ENCODE assay signal across 18 cellular contexts in the genomic region with DNA sequence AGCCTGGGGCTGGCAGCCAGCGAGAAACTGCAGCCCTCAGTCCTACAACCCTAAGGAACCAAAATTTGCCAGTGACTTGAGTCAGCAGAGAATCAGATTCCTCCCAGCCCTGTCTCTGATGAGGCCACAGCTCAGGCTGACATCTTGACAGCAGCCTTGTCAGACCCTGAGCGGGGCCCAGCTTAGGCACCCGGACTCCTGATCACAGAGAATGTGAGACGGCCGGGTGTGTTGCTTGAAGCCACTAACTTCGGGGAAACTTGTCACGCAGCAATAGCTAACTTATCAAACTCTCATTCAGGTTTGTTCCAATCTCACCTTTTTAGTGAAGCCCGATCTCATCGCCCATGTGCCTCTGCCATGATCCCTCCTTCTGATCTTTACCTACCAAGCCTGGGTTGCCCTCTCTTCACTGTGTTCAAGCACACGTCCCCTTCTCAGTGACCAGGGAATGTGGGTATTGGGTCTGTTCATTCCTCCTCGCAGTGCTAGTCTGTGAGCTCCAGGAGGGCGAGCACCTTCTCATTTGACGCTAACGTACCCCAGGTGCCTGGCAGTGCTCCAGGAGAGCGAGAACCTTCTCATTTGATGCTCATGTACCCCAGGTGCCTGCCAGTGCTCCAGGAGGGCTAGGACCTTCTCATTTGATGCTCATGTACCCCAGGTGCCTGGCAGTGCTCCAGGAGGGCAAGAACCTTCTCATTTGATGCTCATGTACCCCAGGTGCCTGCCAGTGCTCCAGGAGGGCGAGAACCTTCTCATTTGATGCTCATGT.
A peak's percentile ranks its signal among the peaks of the same experiment; 100 is the strongest.
DNase-seq lines count a peak whose midpoint lies in the region; ATAC-seq and TF ChIP-seq lines count a peak whose summit lies in the region.
"Had no signal": no experiment of that assay in that cellular context is flagged by ENCODE, and none has a peak within 500 bp of the region (broad histone marks: within the 10 kb centered on the region; RNA-seq: fewer than 3 reads in every experiment).

No MANE protein-coding gene starts in this region.

- DNase-seq in activated naive CD8-positive, alpha-beta T cell treated with anti-CD3 and anti-CD28 coated beads, Interleukin-2, amount 10 ng/mL, durations not matched to agents 7 days and 5 days, result peak; percentile 6
- DNase-seq in activated naive CD8-positive, alpha-beta T cell treated with anti-CD3 and anti-CD28 coated beads, Interleukin-2, amount 50 U/mL, for 24 hours, result no peak
- DNase-seq in Peyer's patch, result peak in 2 of 3 donors; percentile 18 to 27
- DNase-seq in left lung, result peak; percentile 13 to 50
- peak; percentile 64 for DNase-seq in spleen
- no peak for DNase-seq in GM13976 (ENCODE audit: low spot score)
- DNase-seq in chondrocyte (ENCODE audit: low spot score), result no peak
- DNase-seq in T-helper 17 cell, result no peak
- DNase-seq: DMS53, GDM1, H7, Karpas-422, MV-4-11, NCI-H1105 treated with DMSO at 0.1 percent for 48 hours, NCI-H2029 treated with DMSO at 0.1 percent for 48 hours, NCI-H226, NCI-H526 had no signal

- ATAC-seq in activated naive CD8-positive, alpha-beta T cell treated with anti-CD3 and anti-CD28 coated beads, Interleukin-2, amount 10 ng/mL, durations not matched to agents 7 days and 5 days (ENCODE audit: low read depth), result no peak
- no peak for ATAC-seq in activated naive CD8-positive, alpha-beta T cell treated with anti-CD3 and anti-CD28 coated beads, Interleukin-2, amount 50 U/mL, for 24 hours
- ATAC-seq in left lung (no peak), T-helper 17 cell (no peak)

- peaks cover 5% of the 10 kb centered on the region for H3K36me3 Mint-ChIP-seq in activated naive CD8-positive, alpha-beta T cell treated with anti-CD3 and anti-CD28 coated beads, Interleukin-2, amount 10 ng/mL, durations not matched to agents 7 days and 5 days
- H3K36me3 Mint-ChIP-seq in activated naive CD8-positive, alpha-beta T cell treated with anti-CD3 and anti-CD28 coated beads, Interleukin-2, amount 50 U/mL, for 24 hours (ENCODE audit: low read depth), result peaks cover 4% of the 10 kb centered on the region
- no peaks in the 10 kb centered on the region for H3K36me3 Mint-ChIP-seq in chondrocyte (ENCODE audit: low read depth)
- H3K36me3 Mint-ChIP-seq in T-helper 17 cell (ENCODE audit: low read depth), result no peaks in the 10 kb centered on the region

- H3K27ac ChIP-seq in Peyer's patch (no peak overlapping the region), left lung (no peak overlapping the region), spleen (no peak overlapping the region)
- H3K27ac ChIP-seq: C4-2B had no signal

- no peak for TF ChIP-seq POLR2A in Peyer's patch (IDR thresholded peaks at IDR 0.05)
- TF ChIP-seq POLR2A in spleen (IDR thresholded peaks at IDR 0.05), result no peak

- in situ Hi-C loops in GM13976 (cut with MboI; ENCODE audit: low sequenced_read_pairs, unreplicated experiment), result no loop called here

- 92 to 95% (median 94%) methylated on average over 14 to 16 of the region's 16 CpGs for WGBS in spleen, 5 donors

- H3K4me3 Mint-ChIP-seq in activated naive CD8-positive, alpha-beta T cell treated with anti-CD3 and anti-CD28 coated beads, Interleukin-2, amount 10 ng/mL, durations not matched to agents 7 days and 5 days, result no peak overlapping the region
- H3K4me3 Mint-ChIP-seq in activated naive CD8-positive, alpha-beta T cell treated with anti-CD3 and anti-CD28 coated beads, Interleukin-2, amount 50 U/mL, for 24 hours, result no peak overlapping the region
- H3K4me3 Mint-ChIP-seq in chondrocyte (ENCODE audit: unreplicated experiment) (no peak overlapping the region), T-helper 17 cell (no peak overlapping the region)

- H3K9me3 ChIP-seq in Peyer's patch (peaks cover 0 to 9% (median 0%) of the 10 kb centered on the region in 4 donors), left lung (peaks cover 0 to 18% of the 10 kb centered on the region in 2 donors), spleen (peaks cover 0 to 17% (median 14%) of the 10 kb centered on the region in 8 donors), T-helper 17 cell (ENCODE audit: control insufficient read depth, low read length, poor library complexity, severe bottlenecking) (no peaks in the 10 kb centered on the region)

- H3K27ac Mint-ChIP-seq in activated naive CD8-positive, alpha-beta T cell treated with anti-CD3 and anti-CD28 coated beads, Interleukin-2, amount 10 ng/mL, durations not matched to agents 7 days and 5 days, result no peak overlapping the region
- no peak overlapping the region for H3K27ac Mint-ChIP-seq in activated naive CD8-positive, alpha-beta T cell treated with anti-CD3 and anti-CD28 coated beads, Interleukin-2, amount 50 U/mL, for 24 hours
- H3K27ac Mint-ChIP-seq in chondrocyte (ENCODE audit: unreplicated experiment) (no peak overlapping the region), T-helper 17 cell (no peak overlapping the region)

- H3K4me3 ChIP-seq in Peyer's patch (no peak overlapping the region), left lung (no peak overlapping the region), spleen (no peak overlapping the region)

- POLR2A ChIA-PET in activated naive CD8-positive, alpha-beta T cell treated with anti-CD3 and anti-CD28 coated beads, Interleukin-2, amount 10 ng/mL, durations not matched to agents 7 days and 5 days (lab: Charles Lee), result no interaction called here

- H3K4me1 ChIP-seq in Peyer's patch, result no peaks in the 10 kb centered on the region
- H3K4me1 ChIP-seq in left lung, result no peaks in the 10 kb centered on the region
- peaks cover 0 to 6% (median 0%) of the 10 kb centered on the region in 6 donors for H3K4me1 ChIP-seq in spleen

- no peaks in the 10 kb centered on the region for H3K4me1 Mint-ChIP-seq in activated naive CD8-positive, alpha-beta T cell treated with anti-CD3 and anti-CD28 coated beads, Interleukin-2, amount 10 ng/mL, durations not matched to agents 7 days and 5 days
- H3K4me1 Mint-ChIP-seq in activated naive CD8-positive, alpha-beta T cell treated with anti-CD3 and anti-CD28 coated beads, Interleukin-2, amount 50 U/mL, for 24 hours, result no peaks in the 10 kb centered on the region
- H3K4me1 Mint-ChIP-seq in chondrocyte (ENCODE audit: low read depth), result no peaks in the 10 kb centered on the region
- H3K4me1 Mint-ChIP-seq in T-helper 17 cell, result peaks cover 8% of the 10 kb centered on the region

- TF ChIP-seq CTCF in Peyer's patch (IDR thresholded peaks at IDR 0.05) (no peak), left lung (IDR thresholded peaks at IDR 0.05) (no peak), spleen (IDR thresholded peaks at IDR 0.05 in 8 of 11, conservative IDR thresholded peaks at IDR 0.05 in 3 of 11) (no peak), GM13976 (IDR thresholded peaks at IDR 0.05; ENCODE audit: borderline replicate concordance, control extremely low read depth, extremely low read depth, insufficient read depth, missing control alignments) (no peak), chondrocyte (IDR thresholded peaks at IDR 0.05) (no peak)

- H3K27me3 Mint-ChIP-seq in activated naive CD8-positive, alpha-beta T cell treated with anti-CD3 and anti-CD28 coated beads, Interleukin-2, amount 10 ng/mL, durations not matched to agents 7 days and 5 days, result no peaks in the 10 kb centered on the region
- H3K27me3 Mint-ChIP-seq in activated naive CD8-positive, alpha-beta T cell treated with anti-CD3 and anti-CD28 coated beads, Interleukin-2, amount 50 U/mL, for 24 hours, result no peaks in the 10 kb centered on the region
- H3K27me3 Mint-ChIP-seq in chondrocyte (ENCODE audit: low read depth), result no peaks in the 10 kb centered on the region
- no peaks in the 10 kb centered on the region for H3K27me3 Mint-ChIP-seq in T-helper 17 cell

- intact Hi-C loops in left lung (cut with DNase I), result no loop called here
- intact Hi-C loops in spleen (cut with DNase I; ENCODE audit: low total_unique reads), result no loop called here

- H3K9me3 Mint-ChIP-seq in activated naive CD8-positive, alpha-beta T cell treated with anti-CD3 and anti-CD28 coated beads, Interleukin-2, amount 10 ng/mL, durations not matched to agents 7 days and 5 days, result peaks cover 9% of the 10 kb centered on the region
- H3K9me3 Mint-ChIP-seq in activated naive CD8-positive, alpha-beta T cell treated with anti-CD3 and anti-CD28 coated beads, Interleukin-2, amount 50 U/mL, for 24 hours, result peaks cover 8% of the 10 kb centered on the region
- peaks cover 12% of the 10 kb centered on the region for H3K9me3 Mint-ChIP-seq in chondrocyte (ENCODE audit: low read depth)

- H3K27me3 ChIP-seq in Peyer's patch, result no peaks in the 10 kb centered on the region
- peaks cover 0 to 25% of the 10 kb centered on the region in 2 donors for H3K27me3 ChIP-seq in left lung
- no peaks in the 10 kb centered on the region for H3K27me3 ChIP-seq in spleen (replicated peaks in 1 of 7)

- H3K36me3 ChIP-seq in Peyer's patch, result no peaks in the 10 kb centered on the region
- H3K36me3 ChIP-seq in left lung, result no peaks in the 10 kb centered on the region
- H3K36me3 ChIP-seq in spleen, result peaks cover 0 to 10% (median 0%) of the 10 kb centered on the region in 6 donors

Comparison
In these comparisons a context has a peak if more than half of its experiments do, and no peak if none do; other contexts are left out.
1. DNase-seq: peak in activated naive CD8-positive, alpha-beta T cell treated with anti-CD3 and anti-CD28 coated beads, Interleukin-2, amount 10 ng/mL, durations not matched to agents 7 days and 5 days (single experiment), Peyer's patch (2 of 3), left lung (2 of 2) and spleen (single experiment); none in activated naive CD8-positive, alpha-beta T cell treated with anti-CD3 and anti-CD28 coated beads, Interleukin-2, amount 50 U/mL, for 24 hours (single experiment), GM13976 (single experiment), chondrocyte (single experiment) and T-helper 17 cell (0 of 3).